ENCODE assay signal across 8 cellular contexts in genomic region chr5:154190652-154191304, GRCh38. TPM values are rescaled to one million over a fixed set of nuclear protein-coding genes. Genes with fewer than 3 reads are reported as not detected.
DNase-seq lines count a peak whose midpoint lies in the region; ATAC-seq and TF ChIP-seq lines count a peak whose summit lies in the region.

Gene GALNT10 (plus strand): TSS chr5:154190733. CDS start chr5:154190867, 134 bp downstream.

- peak within 1 kb of the TSS; percentile 31 to 76 for H3K4me3 ChIP-seq in CD4-positive, alpha-beta memory T cell (ENCODE audit: low read length in 2 of 2)
- H3K4me3 ChIP-seq in NT2/D1 (ENCODE audit: insufficient read length, low read depth) = peak within 1 kb of the TSS; percentile 70
- peak within 1 kb of the TSS; percentile 81 for H3K4me3 ChIP-seq in neural progenitor cell
- H3K4me3 ChIP-seq in urinary bladder (ENCODE audit: low read depth, low read length) = peak within 1 kb of the TSS; percentile 81

- peak; percentile 60 to 85 (median 79) for DNase-seq in CD4-positive, alpha-beta memory T cell
- DNase-seq in NT2/D1 (ENCODE audit: low read depth, low spot score) (no peak), globus pallidus (ENCODE audit: low spot score) (peak; percentile 67), neural progenitor cell (ENCODE audit: low spot score) (peak; percentile 91)
- DNase-seq in activated naive CD4-positive, alpha-beta T cell treated with anti-CD3 and anti-CD28 coated beads for 36 hours = peak; percentile 58

- no peak for TF ChIP-seq CTCF in neural progenitor cell (IDR thresholded peaks at IDR 0.05)

- H3K36me3 Mint-ChIP-seq in CD4-positive, alpha-beta memory T cell = peaks cover 7 to 14% of the 10 kb centered on the region in 2 donors
- peaks cover 18% of the 10 kb centered on the region for H3K36me3 Mint-ChIP-seq in activated naive CD4-positive, alpha-beta T cell treated with anti-CD3 and anti-CD28 coated beads for 36 hours (ENCODE audit: low read depth)
- peaks cover 6% of the 10 kb centered on the region for H3K36me3 Mint-ChIP-seq in neural progenitor cell

- 2% methylated on average over 72 of the region's 72 CpGs for WGBS in urinary bladder

- H3K9me3 Mint-ChIP-seq in CD4-positive, alpha-beta memory T cell = peaks cover 0 to 2% (median 0%) of the 10 kb centered on the region in 8 donors
- no peaks in the 10 kb centered on the region for H3K9me3 Mint-ChIP-seq in activated naive CD4-positive, alpha-beta T cell treated with anti-CD3 and anti-CD28 coated beads for 36 hours
- H3K9me3 Mint-ChIP-seq in neural progenitor cell = no peaks in the 10 kb centered on the region

- peaks cover 36% of the 10 kb centered on the region for H3K4me1 ChIP-seq in CD4-positive, alpha-beta memory T cell (ENCODE audit: insufficient read depth, low read length)
- H3K4me1 ChIP-seq in NT2/D1 (ENCODE audit: insufficient read depth, insufficient read length) (peaks cover 10% of the 10 kb centered on the region), neural progenitor cell (peaks cover 39% of the 10 kb centered on the region), urinary bladder (ENCODE audit: insufficient read depth) (no peaks in the 10 kb centered on the region)

- CTCF ChIA-PET in CD4-positive, alpha-beta memory T cell (lab: Charles Lee; ENCODE audit: partially characterized antibody) = interaction anchor here (0.9 to 6.8 kb wide), 13 partner anchors 9 to 214 kb away, joined by 3 to 61 read pairs (median 5); partner anchors contain the start of genes FAM114A2 and MFAP3
- CTCF ChIA-PET in activated naive CD4-positive, alpha-beta T cell treated with anti-CD3 and anti-CD28 coated beads for 36 hours (lab: Charles Lee) = interaction anchor here (0.9 to 6.3 kb wide), 9 partner anchors 9 to 214 kb away, joined by 3 to 49 read pairs (median 9); no protein-coding TSS in a partner anchor

- peaks cover 32 to 62% (median 46%) of the 10 kb centered on the region in 4 donors for H3K4me1 Mint-ChIP-seq in CD4-positive, alpha-beta memory T cell
- peaks cover 32% of the 10 kb centered on the region for H3K4me1 Mint-ChIP-seq in activated naive CD4-positive, alpha-beta T cell treated with anti-CD3 and anti-CD28 coated beads for 36 hours (ENCODE audit: low read depth)
- peaks cover 68% of the 10 kb centered on the region for H3K4me1 Mint-ChIP-seq in neural progenitor cell

- peak within 1 kb of the TSS; percentile 73 for H3K9ac ChIP-seq in NT2/D1 (ENCODE audit: insufficient read length, low read depth)
- no peak within 1 kb of the TSS for H3K9ac ChIP-seq in neural progenitor cell

- intact Hi-C loops in CD4-positive, alpha-beta memory T cell (cut with micrococcal nuclease) = loop anchor here (1.0 to 5.0 kb wide), 6 partner anchors 8 to 567 kb away; partner anchors contain the start of genes FAM114A2, LARP1, MFAP3 and SAP30L
- intact Hi-C loops in activated naive CD4-positive, alpha-beta T cell treated with anti-CD3 and anti-CD28 coated beads for 36 hours (cut with micrococcal nuclease) = loop anchor here (1.0 to 5.0 kb wide), 9 partner anchors 8 to 667 kb away; partner anchors contain the start of genes CNOT8 and SAP30L

- peaks cover 14% of the 10 kb centered on the region for H4K20me1 ChIP-seq in neural progenitor cell (ENCODE audit: low read depth)

- peak within 1 kb of the TSS; percentile 88 to 98 (median 93) for H3K27ac Mint-ChIP-seq in CD4-positive, alpha-beta memory T cell
- peak within 1 kb of the TSS; percentile 79 for H3K27ac Mint-ChIP-seq in activated naive CD4-positive, alpha-beta T cell treated with anti-CD3 and anti-CD28 coated beads for 36 hours
- H3K27ac Mint-ChIP-seq in neural progenitor cell = peak within 1 kb of the TSS; percentile 99

- H3K9me3 ChIP-seq in CD4-positive, alpha-beta memory T cell (ENCODE audit: control insufficient read depth in 1 of 2, low read length in 2 of 2) = no peaks in the 10 kb centered on the region
- H3K9me3 ChIP-seq in NT2/D1 (ENCODE audit: insufficient read depth, low read length) = no peaks in the 10 kb centered on the region
- H3K9me3 ChIP-seq in neural progenitor cell (ENCODE audit: low read depth) = no peaks in the 10 kb centered on the region

- H3K27me3 ChIP-seq in CD4-positive, alpha-beta memory T cell (ENCODE audit: insufficient read depth, low read length) = no peaks in the 10 kb centered on the region
- H3K27me3 ChIP-seq in NT2/D1 (ENCODE audit: insufficient read depth, insufficient read length) (peaks cover 28% of the 10 kb centered on the region), neural progenitor cell (peaks cover 78% of the 10 kb centered on the region)

- no peaks in the 10 kb centered on the region for H3K36me3 ChIP-seq in CD4-positive, alpha-beta memory T cell (ENCODE audit: insufficient read depth, low read length)
- no peaks in the 10 kb centered on the region for H3K36me3 ChIP-seq in NT2/D1 (ENCODE audit: insufficient read depth, insufficient read length, low read length)
- no peaks in the 10 kb centered on the region for H3K36me3 ChIP-seq in neural progenitor cell
- no peaks in the 10 kb centered on the region for H3K36me3 ChIP-seq in urinary bladder (ENCODE audit: insufficient read depth)

- H3K4me2 ChIP-seq in neural progenitor cell = peak within 1 kb of the TSS; percentile 86

- H3K27me3 Mint-ChIP-seq in CD4-positive, alpha-beta memory T cell = no peaks in the 10 kb centered on the region
- H3K27me3 Mint-ChIP-seq in activated naive CD4-positive, alpha-beta T cell treated with anti-CD3 and anti-CD28 coated beads for 36 hours (ENCODE audit: low read depth) = peaks cover 7% of the 10 kb centered on the region
- peaks cover 14% of the 10 kb centered on the region for H3K27me3 Mint-ChIP-seq in neural progenitor cell (ENCODE audit: insufficient read depth, low read depth)

- peak within 1 kb of the TSS; percentile 72 for H2AFZ ChIP-seq in neural progenitor cell (replicated peaks)

- peak within 1 kb of the TSS; percentile 91 to 97 (median 96) for H3K4me3 Mint-ChIP-seq in CD4-positive, alpha-beta memory T cell
- H3K4me3 Mint-ChIP-seq in activated naive CD4-positive, alpha-beta T cell treated with anti-CD3 and anti-CD28 coated beads for 36 hours = peak within 1 kb of the TSS; percentile 97
- peak within 1 kb of the TSS; percentile 97 for H3K4me3 Mint-ChIP-seq in neural progenitor cell

- H3F3A ChIP-seq in neural progenitor cell (ENCODE audit: low read depth) = peaks cover 45% of the 10 kb centered on the region

- H3K27ac ChIP-seq in CD4-positive, alpha-beta memory T cell (ENCODE audit: low read depth, low read length) = peak within 1 kb of the TSS; percentile 64
- H3K27ac ChIP-seq in neural progenitor cell (no peak within 1 kb of the TSS), urinary bladder (ENCODE audit: low read depth) (no peak within 1 kb of the TSS)

- H3K79me2 ChIP-seq in neural progenitor cell (ENCODE audit: low read depth) = peaks cover 8% of the 10 kb centered on the region

- ATAC-seq in GM18868 (IDR thresholded peaks at IDR 0.05; ENCODE audit: unreplicated experiment) (peak; percentile 78), HG03045 (IDR thresholded peaks at IDR 0.05; ENCODE audit: unreplicated experiment) (peak; percentile 76)

- POLR2A ChIA-PET in CD4-positive, alpha-beta memory T cell (lab: Charles Lee; ENCODE audit: partially characterized antibody) = interaction anchor here (0.7 to 7.3 kb wide), 24 partner anchors 9 to 639 kb away, joined by 3 to 105 read pairs (median 7); partner anchors contain the start of genes FAM114A2 and MFAP3

RNA-seq across cellular contexts. Expression of gene GALNT10, which starts in this region (rescaled TPM):
- 10 to 100 TPM; 32.8 to 35.7 TPM for total RNA-seq in CD4-positive, alpha-beta memory T cell
- 10 to 100 TPM in 1 of 2 donors, 1 to 10 TPM in 1; 9.6 to 20.7 TPM for polyA plus RNA-seq in CD4-positive, alpha-beta memory T cell
- 10 to 100 TPM; 41.2 to 42.8 TPM for total RNA-seq in activated naive CD4-positive, alpha-beta T cell treated with anti-CD3 and anti-CD28 coated beads for 36 hours
- total RNA-seq in neural progenitor cell (ENCODE audit: low replicate concordance) (10.2 and 10.5 TPM in 2 replicates), urinary bladder (19.4 TPM)
- 15.7 TPM for polyA plus RNA-seq in urinary bladder
